ENCODE assay signal across 8 cellular contexts in the genomic region with DNA sequence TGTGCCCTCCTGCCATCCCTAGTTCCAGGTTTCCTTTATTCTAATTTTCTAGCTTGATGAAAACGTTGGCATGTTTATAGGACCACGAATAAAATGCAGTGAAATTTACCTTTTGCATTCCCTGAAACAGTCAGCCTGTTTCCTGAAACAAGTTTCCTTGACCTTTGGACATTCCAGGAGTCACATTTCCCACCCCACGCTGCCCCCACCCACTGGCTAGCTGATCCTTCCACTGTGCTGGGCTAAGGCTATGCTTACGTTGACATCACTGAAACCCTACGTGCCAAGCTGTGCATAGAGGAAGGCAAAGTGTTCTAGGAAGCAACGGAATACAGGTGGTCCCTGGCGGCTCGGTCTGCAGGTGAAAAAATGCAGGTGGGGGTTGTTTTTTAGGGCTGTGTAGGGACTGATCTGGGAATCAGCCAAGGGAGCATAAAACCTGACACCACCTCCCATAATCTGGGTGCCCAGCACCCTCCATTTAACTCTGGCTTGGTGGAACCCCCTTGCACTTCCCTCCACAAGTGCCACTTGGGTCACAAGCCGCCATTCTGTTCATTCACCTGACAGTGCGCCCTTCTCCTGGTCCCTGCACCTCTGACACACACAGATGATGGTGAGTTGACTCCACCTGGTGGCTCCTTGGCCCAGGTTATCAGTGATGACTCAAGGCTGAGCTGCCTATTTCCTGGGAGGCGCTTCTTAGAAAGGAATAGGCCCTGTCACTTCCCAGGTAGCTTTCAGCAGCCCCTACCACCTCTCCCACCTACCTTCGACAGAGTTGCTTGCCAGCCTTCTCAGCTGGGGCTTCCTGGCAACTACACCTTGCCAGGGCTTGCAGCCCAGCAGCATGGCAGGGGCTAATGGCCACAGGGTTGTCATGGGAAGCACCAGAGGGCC.
DNase-seq lines count a peak whose midpoint lies in the region; ATAC-seq, FAIRE-seq and TF ChIP-seq lines count a peak whose summit lies in the region.

No MANE protein-coding gene starts in this region.

- H3K27me3 ChIP-seq in spleen (replicated peaks in 1 of 7), result no peaks in the 10 kb centered on the region
- H3K27me3 ChIP-seq in GM23248 (replicated peaks; ENCODE audit: insufficient read depth), result no peaks in the 10 kb centered on the region

- H4K20me1 ChIP-seq in GM23248 (ENCODE audit: insufficient read depth), result no peaks in the 10 kb centered on the region

- peaks cover 0 to 12% (median 2%) of the 10 kb centered on the region in 8 donors for H3K9me3 ChIP-seq in spleen
- no peaks in the 10 kb centered on the region for H3K9me3 ChIP-seq in GM23248 (ENCODE audit: low read depth)

- no peaks in the 10 kb centered on the region for H3K9me2 ChIP-seq in GM23248 (ENCODE audit: insufficient read depth)

- H3F3A ChIP-seq in GM23248 (ENCODE audit: insufficient read depth), result no peaks in the 10 kb centered on the region

- H3K4me1 Mint-ChIP-seq in chondrocyte (ENCODE audit: low read depth), result peaks cover 14% of the 10 kb centered on the region

- in situ Hi-C loops in GM23248 (cut with MboI), result no loop called here

- H3K4me2 ChIP-seq in GM23248 (ENCODE audit: unreplicated experiment), result no peak overlapping the region

- H3K27ac Mint-ChIP-seq in chondrocyte (ENCODE audit: unreplicated experiment), result no peak overlapping the region

- H3K4me1 ChIP-seq in spleen (peaks cover 0 to 9% (median 0%) of the 10 kb centered on the region in 6 donors), GM23248 (ENCODE audit: insufficient read depth) (no peaks in the 10 kb centered on the region)

- H3K9ac ChIP-seq in GM23248, result no peak overlapping the region

- no peak for FAIRE-seq in frontal cortex (lab: Jason Lieb, UNC)

- H3K27me3 Mint-ChIP-seq in chondrocyte (ENCODE audit: low read depth), result no peaks in the 10 kb centered on the region

- H3K4me3 ChIP-seq in spleen, result no peak overlapping the region
- H3K4me3 ChIP-seq in GM23248, result no peak overlapping the region

- H3K79me2 ChIP-seq in GM23248 (ENCODE audit: insufficient read depth), result no peaks in the 10 kb centered on the region

- peak; percentile 76 for DNase-seq in ELF-1 (ENCODE audit: low read depth, low spot score)
- peak; percentile 58 for DNase-seq in NCI-H510A treated with DMSO at 0.1 percent for 48 hours (lab: John Stamatoyannopoulos, UW)
- peak; percentile 49 for DNase-seq in chondrocyte (ENCODE audit: low spot score)
- DNase-seq in spleen, result peak; percentile 69
- DNase-seq in frontal cortex (ENCODE audit: low spot score in 2 of 2), result no peak
- no peak for DNase-seq in central memory CD4-positive, alpha-beta T cell
- DNase-seq in GM23248, result no peak

- 61 to 83% (median 75%) methylated on average over 12 of the region's 12 CpGs for WGBS in spleen, 5 donors
- 50 to 54% methylated on average over 12 of the region's 12 CpGs for WGBS in GM23248 (ENCODE audit: low coverage in 1 of 2, low lambda C conversion rate in 2 of 2, missing lambda C conversion rate in 2 of 2), 2 experiments

- no peak overlapping the region for H2AFZ ChIP-seq in GM23248

- intact Hi-C loops in spleen (cut with DNase I; ENCODE audit: low total_unique reads), result no loop called here

- TF ChIP-seq CTCF in chondrocyte (IDR thresholded peaks at IDR 0.05), result peak; percentile 40
- peak in 6 of 11 experiments; percentile 6 to 35 (median 20) for TF ChIP-seq CTCF in spleen (IDR thresholded peaks at IDR 0.05 in 8 of 11, conservative IDR thresholded peaks at IDR 0.05 in 3 of 11)

- no peak overlapping the region for H3K4me3 Mint-ChIP-seq in chondrocyte (ENCODE audit: unreplicated experiment)

- no peak for TF ChIP-seq POLR2A in spleen (IDR thresholded peaks at IDR 0.05)

- ATAC-seq in GM21723 (IDR thresholded peaks at IDR 0.05; ENCODE audit: unreplicated experiment), result peak; percentile 79

- no peaks in the 10 kb centered on the region for H3K36me3 ChIP-seq in spleen
- H3K36me3 ChIP-seq in GM23248 (ENCODE audit: low read depth), result no peaks in the 10 kb centered on the region

- no peak overlapping the region for H3K27ac ChIP-seq in spleen
- no peak overlapping the region for H3K27ac ChIP-seq in GM23248

- peaks cover 10% of the 10 kb centered on the region for H3K9me3 Mint-ChIP-seq in chondrocyte (ENCODE audit: low read depth)

- peaks cover 2% of the 10 kb centered on the region for H3K36me3 Mint-ChIP-seq in chondrocyte (ENCODE audit: low read depth)

Comparison
In these comparisons a context has a peak if more than half of its experiments do, and no peak if none do; other contexts are left out.
1. DNase-seq: peak in ELF-1 (single experiment), NCI-H510A treated with DMSO at 0.1 percent for 48 hours (single experiment), chondrocyte (single experiment) and spleen (single experiment); none in frontal cortex (0 of 2), central memory CD4-positive, alpha-beta T cell (single experiment) and GM23248 (single experiment).